Comparison of ENCODE assay signal across 8 cellular contexts in the genomic region with DNA sequence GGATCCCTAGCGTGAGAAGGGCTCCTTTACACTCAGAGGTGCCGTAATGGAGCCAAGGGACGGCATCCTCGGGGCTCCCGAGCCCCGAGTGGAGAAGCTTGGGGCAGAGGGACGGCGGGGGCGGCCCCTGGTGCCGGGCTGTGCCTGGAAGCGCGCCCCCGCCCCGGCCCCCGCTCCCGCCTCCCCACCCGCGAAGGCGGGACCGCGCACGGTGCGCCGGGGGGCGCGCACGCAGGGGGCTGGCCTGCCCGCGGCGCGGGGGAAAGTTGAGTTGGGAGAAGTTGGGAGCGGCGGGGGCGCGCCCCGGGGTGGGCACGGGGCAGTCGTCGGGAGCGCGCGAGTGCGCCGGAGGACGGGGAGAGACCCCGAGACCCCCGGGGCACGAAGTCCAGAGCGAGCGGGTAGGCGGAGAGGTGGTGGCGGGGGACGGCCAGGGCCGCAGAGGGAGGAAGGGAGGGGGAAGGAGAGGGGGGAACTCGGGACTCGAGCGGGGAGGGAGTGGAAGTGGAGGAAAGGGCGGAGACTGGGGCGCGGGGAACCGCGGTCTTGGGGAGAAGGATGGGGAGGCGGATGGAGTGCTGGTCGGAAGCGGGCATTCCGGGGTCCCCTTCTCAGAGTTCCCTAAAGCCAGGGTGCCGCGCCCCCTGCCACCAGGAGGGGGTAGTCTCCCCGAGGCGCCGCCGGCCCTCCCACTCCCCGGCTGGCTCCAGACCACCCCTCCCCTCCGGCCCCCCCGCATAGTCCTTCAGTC. TPM values are rescaled to one million over a fixed set of nuclear protein-coding genes. Genes with fewer than 3 reads are reported as not detected.
A peak's percentile ranks its signal among the peaks of the same experiment; 100 is the strongest.
DNase-seq lines count a peak whose midpoint lies in the region; ATAC-seq and TF ChIP-seq lines count a peak whose summit lies in the region.

Gene SLC4A2, plus strand, starts transcription at position 228 of the 751 bp plus-strand sequence. CDS start 2,399 bp downstream, outside the sequence.

- no peaks in the 10 kb centered on the region for H3K9me3 Mint-ChIP-seq in dendritic cell treated with granulocyte-macrophage colony-stimulating factor and Interleukin-4, amounts not matched to agents 40 ng/mL and 50 ng/mL, for 4 days

- H3K27ac Mint-ChIP-seq in dendritic cell treated with granulocyte-macrophage colony-stimulating factor and Interleukin-4, amounts not matched to agents 40 ng/mL and 50 ng/mL, for 4 days = peak within 1 kb of the TSS; percentile 92

- DNase-seq in NCI-H2081 (lab: John Stamatoyannopoulos, UW) (peak; percentile 73 to 84), NCI-H2081 treated with DMSO at 0.1 percent for 48 hours (lab: John Stamatoyannopoulos, UW) (no peak), NCI-H226 (peak; percentile 82), left lung (peak; percentile 87 to 94)
- peak; percentile 62 for DNase-seq in activated CD4-positive, alpha-beta T cell treated with anti-CD3 and anti-CD28 coated beads, Interleukin-2, amount 50 U/mL, for 1 hour
- DNase-seq in stimulated activated CD4-positive, alpha-beta T cell treated with anti-CD3 and anti-CD28 coated beads, Interleukin-4, amount 100 ng/mL, for 24 hours = peak; percentile 65

- peaks cover 68% of the 10 kb centered on the region for H3K36me3 Mint-ChIP-seq in dendritic cell treated with granulocyte-macrophage colony-stimulating factor and Interleukin-4, amounts not matched to agents 40 ng/mL and 50 ng/mL, for 4 days (ENCODE audit: low read depth)

- H3K4me3 Mint-ChIP-seq in dendritic cell treated with granulocyte-macrophage colony-stimulating factor and Interleukin-4, amounts not matched to agents 40 ng/mL and 50 ng/mL, for 4 days = peak within 1 kb of the TSS; percentile 91

- H3K4me3 ChIP-seq in left lung = peak within 1 kb of the TSS; percentile 86 to 93

- peak; percentile 31 to 43 for TF ChIP-seq CTCF in left lung (IDR thresholded peaks at IDR 0.05)

- peak within 1 kb of the TSS; percentile 96 to 98 for H3K27ac ChIP-seq in left lung

- peaks cover 55% of the 10 kb centered on the region for H3K4me1 Mint-ChIP-seq in dendritic cell treated with granulocyte-macrophage colony-stimulating factor and Interleukin-4, amounts not matched to agents 40 ng/mL and 50 ng/mL, for 4 days (ENCODE audit: low read depth)

- ATAC-seq in HG02798 (IDR thresholded peaks at IDR 0.05; ENCODE audit: poor library complexity, unreplicated experiment) (peak; percentile 33), left lung (peak; percentile 41)

- H3K27me3 Mint-ChIP-seq in dendritic cell treated with granulocyte-macrophage colony-stimulating factor and Interleukin-4, amounts not matched to agents 40 ng/mL and 50 ng/mL, for 4 days = no peaks in the 10 kb centered on the region

- no peaks in the 10 kb centered on the region for H3K27me3 ChIP-seq in left lung

- no peaks in the 10 kb centered on the region for H3K9me3 ChIP-seq in left lung

- peaks cover 0 to 20% of the 10 kb centered on the region in 2 donors for H3K36me3 ChIP-seq in left lung

- peaks cover 33 to 55% of the 10 kb centered on the region in 2 donors for H3K4me1 ChIP-seq in left lung

- intact Hi-C loops in dendritic cell treated with granulocyte-macrophage colony-stimulating factor and Interleukin-4, amounts not matched to agents 40 ng/mL and 50 ng/mL, for 4 days (cut with micrococcal nuclease) = loop anchor here (2.0 to 10.0 kb wide), 2 partner anchors 27 to 55 kb away; partner anchors contain the start of gene AGAP3
- intact Hi-C loops in left lung (cut with DNase I) = no loop called here

RNA-seq across cellular contexts. Expression of gene SLC4A2, which starts in this region (rescaled TPM):
- 100 to 1,000 TPM; 191 to 205 TPM for total RNA-seq in left lung
